ENCODE assay signal across 13 cellular contexts in the genomic region with DNA sequence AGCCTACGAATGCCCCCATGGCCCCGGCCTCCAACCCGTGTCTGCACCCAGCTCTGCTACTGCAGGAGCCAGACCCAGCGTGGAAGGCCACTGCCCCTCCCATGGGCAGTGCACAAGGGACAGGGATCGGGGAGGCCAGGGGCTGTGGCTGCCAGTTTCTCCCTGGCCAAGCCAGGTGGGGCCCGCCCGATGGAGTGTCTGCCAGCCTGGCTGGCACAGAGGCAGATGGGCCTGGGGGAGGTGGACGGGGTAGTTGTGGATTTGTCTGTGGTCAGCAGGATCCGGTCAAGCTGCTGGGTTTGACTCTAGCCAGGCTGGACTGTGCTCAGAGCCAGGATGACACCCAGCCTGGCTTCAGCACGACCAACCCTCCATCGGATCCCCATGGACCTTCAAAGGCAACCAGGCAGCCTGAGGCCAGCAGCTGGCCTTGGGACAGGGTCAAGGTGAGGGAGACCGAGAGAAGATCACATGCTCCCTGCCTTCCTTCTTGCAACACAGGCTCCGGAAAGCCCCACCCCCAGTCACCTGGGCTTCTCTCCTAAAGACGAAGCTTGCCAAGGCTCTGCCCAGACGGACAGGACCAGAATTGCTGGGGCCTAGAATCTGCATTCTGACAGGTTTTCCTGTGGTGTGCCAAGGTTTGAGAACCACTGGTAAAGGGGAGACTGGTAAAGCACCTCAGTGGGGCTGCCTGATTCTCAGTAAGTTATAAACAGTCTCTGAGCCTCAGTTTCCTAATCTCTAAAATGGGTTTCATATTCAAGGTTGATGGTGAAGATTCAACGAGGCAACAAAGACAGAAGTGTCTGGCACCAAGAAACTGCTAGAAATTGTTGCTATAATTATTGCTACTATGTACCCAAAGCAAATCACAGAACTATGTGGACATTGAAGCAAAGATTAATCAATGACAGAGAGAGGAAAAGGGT.
"Had no signal": no experiment of that assay in that cellular context is flagged by ENCODE, and none has a peak within 500 bp of the region (broad histone marks: within the 10 kb centered on the region; RNA-seq: fewer than 3 reads in every experiment).

No MANE protein-coding gene starts in this region.

- H3K4me1 ChIP-seq: upper lobe of right lung had no signal

- H3K27ac ChIP-seq: cardiac muscle cell, left ventricle myocardium inferior, upper lobe of right lung had no signal

- H3K27ac Mint-ChIP-seq: activated CD4-positive, alpha-beta memory T cell treated with anti-CD3 and anti-CD28 coated beads for 36 hours; activated CD4-positive, alpha-beta T cell treated with anti-CD3 and anti-CD28 coated beads for 36 hours; activated naive CD4-positive, alpha-beta T cell treated with anti-CD3 and anti-CD28 coated beads, Interleukin-2, amount 50 U/mL, for 72 hours; activated T-helper 1 cell treated with anti-CD3 and anti-CD28 coated beads, Interleukin-12 subunit alpha, Interleukin-12 subunit beta, Interleukin-2, Interleukin-4 antibody, amounts not matched to agents 30 ng/mL and 10 ng/mL and 1 ng/mL, durations not matched to agents 14 hours and 24 hours and 36 hours; memory B cell; natural killer cell; stimulated activated naive B cell treated with anti-CD40 and anti-IgM and Interleukin-4, amounts not matched to agents 10 μg/mL and 1 μg/mL and 100 μg/mL, for 72 hours had no signal

- H3K36me3 ChIP-seq: cardiac muscle cell, left ventricle myocardium inferior, upper lobe of right lung had no signal

- DNase-seq: activated CD4-positive, alpha-beta memory T cell treated with anti-CD3 and anti-CD28 coated beads for 36 hours; activated CD4-positive, alpha-beta T cell treated with anti-CD3 and anti-CD28 coated beads for 36 hours; activated gamma-delta T cell treated with Interleukin-2 at 50 U/mL for 16 hours; activated T-cell treated with anti-CD3 and anti-CD28 coated beads for 4 hours; head of caudate nucleus; left ventricle myocardium inferior; natural killer cell; stimulated activated naive B cell treated with anti-CD40 and anti-IgM and Interleukin-4, amounts not matched to agents 10 μg/mL and 1 μg/mL and 100 μg/mL, for 72 hours; upper lobe of right lung had no signal

- H3K4me3 ChIP-seq: cardiac muscle cell, left ventricle myocardium inferior, upper lobe of right lung had no signal

- H3K9me3 ChIP-seq: left ventricle myocardium inferior, upper lobe of right lung had no signal

- H3K4me3 Mint-ChIP-seq: activated CD4-positive, alpha-beta memory T cell treated with anti-CD3 and anti-CD28 coated beads for 36 hours; activated CD4-positive, alpha-beta T cell treated with anti-CD3 and anti-CD28 coated beads for 36 hours; activated T-helper 1 cell treated with anti-CD3 and anti-CD28 coated beads, Interleukin-12 subunit alpha, Interleukin-12 subunit beta, Interleukin-2, Interleukin-4 antibody, amounts not matched to agents 30 ng/mL and 10 ng/mL and 1 ng/mL, durations not matched to agents 14 hours and 24 hours and 36 hours; memory B cell; natural killer cell; stimulated activated naive B cell treated with anti-CD40 and anti-IgM and Interleukin-4, amounts not matched to agents 10 μg/mL and 1 μg/mL and 100 μg/mL, for 72 hours had no signal

- H3K36me3 Mint-ChIP-seq: activated CD4-positive, alpha-beta memory T cell treated with anti-CD3 and anti-CD28 coated beads for 36 hours; activated naive CD4-positive, alpha-beta T cell treated with anti-CD3 and anti-CD28 coated beads, Interleukin-2, amount 50 U/mL, for 72 hours; natural killer cell; stimulated activated naive B cell treated with anti-CD40 and anti-IgM and Interleukin-4, amounts not matched to agents 10 μg/mL and 1 μg/mL and 100 μg/mL, for 72 hours had no signal

- H3K9me3 Mint-ChIP-seq: activated CD4-positive, alpha-beta memory T cell treated with anti-CD3 and anti-CD28 coated beads for 36 hours; activated naive CD4-positive, alpha-beta T cell treated with anti-CD3 and anti-CD28 coated beads, Interleukin-2, amount 50 U/mL, for 72 hours; activated T-helper 1 cell treated with anti-CD3 and anti-CD28 coated beads, Interleukin-12 subunit alpha, Interleukin-12 subunit beta, Interleukin-2, Interleukin-4 antibody, amounts not matched to agents 30 ng/mL and 10 ng/mL and 1 ng/mL, durations not matched to agents 14 hours and 24 hours and 36 hours; memory B cell; natural killer cell; stimulated activated naive B cell treated with anti-CD40 and anti-IgM and Interleukin-4, amounts not matched to agents 10 μg/mL and 1 μg/mL and 100 μg/mL, for 72 hours had no signal

- H3K27me3 ChIP-seq: cardiac muscle cell had no signal

- H3K4me1 Mint-ChIP-seq: activated CD4-positive, alpha-beta T cell treated with anti-CD3 and anti-CD28 coated beads for 36 hours; natural killer cell; stimulated activated naive B cell treated with anti-CD40 and anti-IgM and Interleukin-4, amounts not matched to agents 10 μg/mL and 1 μg/mL and 100 μg/mL, for 72 hours had no signal
